In the genomic region with DNA sequence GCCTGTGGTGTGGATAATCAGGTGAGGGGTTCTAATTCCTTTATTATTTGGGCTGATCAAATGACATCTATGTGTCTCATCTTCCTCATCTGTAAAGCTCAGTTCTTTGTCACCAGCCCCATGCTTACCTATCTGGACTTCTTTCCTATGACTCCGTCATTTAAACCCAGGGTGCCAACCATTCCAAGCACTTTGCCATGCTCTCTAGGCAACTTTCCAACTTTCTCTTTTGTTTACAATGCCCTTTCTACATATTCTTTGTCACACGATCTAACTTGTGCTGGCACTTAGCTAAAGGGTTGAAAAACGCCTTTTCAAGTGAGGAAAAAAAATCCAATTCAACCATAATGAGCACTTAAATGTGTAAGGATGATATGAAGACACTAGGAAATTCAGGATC, we compare ENCODE assay signal across 2 cellular contexts.
TF ChIP-seq lines count a peak whose summit lies in the region.

No MANE protein-coding gene starts in this region.

TF ChIP-seq in liver, 16 proteins besides CTCF, POLR2A, EP300 and RAD21:
- TF ChIP-seq TAF1 (conservative IDR thresholded peaks at IDR 0.05) = no peak
- peak; percentile 66 for TF ChIP-seq FOXA1 (IDR thresholded peaks at IDR 0.05)
- TF ChIP-seq, protein P1, sequence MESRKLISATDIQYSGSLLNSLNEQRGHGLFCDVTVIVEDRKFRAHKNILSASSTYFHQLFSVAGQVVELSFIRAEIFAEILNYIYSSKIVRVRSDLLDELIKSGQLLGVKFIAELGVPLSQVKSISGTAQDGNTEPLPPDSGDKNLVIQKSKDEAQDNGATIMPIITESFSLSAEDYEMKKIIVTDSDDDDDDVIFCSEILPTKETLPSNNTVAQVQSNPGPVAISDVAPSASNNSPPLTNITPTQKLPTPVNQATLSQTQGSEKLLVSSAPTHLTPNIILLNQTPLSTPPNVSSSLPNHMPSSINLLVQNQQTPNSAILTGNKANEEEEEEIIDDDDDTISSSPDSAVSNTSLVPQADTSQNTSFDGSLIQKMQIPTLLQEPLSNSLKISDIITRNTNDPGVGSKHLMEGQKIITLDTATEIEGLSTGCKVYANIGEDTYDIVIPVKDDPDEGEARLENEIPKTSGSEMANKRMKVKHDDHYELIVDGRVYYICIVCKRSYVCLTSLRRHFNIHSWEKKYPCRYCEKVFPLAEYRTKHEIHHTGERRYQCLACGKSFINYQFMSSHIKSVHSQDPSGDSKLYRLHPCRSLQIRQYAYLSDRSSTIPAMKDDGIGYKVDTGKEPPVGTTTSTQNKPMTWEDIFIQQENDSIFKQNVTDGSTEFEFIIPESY (IDR thresholded peaks at IDR 0.05) = no peak
- TF ChIP-seq MAX (IDR thresholded peaks at IDR 0.05) = no peak
- TF ChIP-seq NR2F2 (IDR thresholded peaks at IDR 0.05) = no peak
- TF ChIP-seq RXRA (IDR thresholded peaks at IDR 0.05) = peak in 1 of 2 donors; percentile 24
- TF ChIP-seq HNF4A (conservative IDR thresholded peaks at IDR 0.05) = peak; percentile 21 to 53
- no peak for TF ChIP-seq REST (IDR thresholded peaks at IDR 0.05)
- TF ChIP-seq GABPA (IDR thresholded peaks at IDR 0.05 in 1 of 2, conservative IDR thresholded peaks at IDR 0.05 in 1 of 2) = no peak
- TF ChIP-seq FOXA2 (IDR thresholded peaks at IDR 0.05) = peak; percentile 71
- no peak for TF ChIP-seq ATF3 (IDR thresholded peaks at IDR 0.05)
- peak; percentile 59 for TF ChIP-seq YY1 (IDR thresholded peaks at IDR 0.05)
- no peak for TF ChIP-seq EGR1 (IDR thresholded peaks at IDR 0.05; ENCODE audit: low read depth in 2 of 2)
- peak in 1 of 2 donors; percentile 22 for TF ChIP-seq JUND (IDR thresholded peaks at IDR 0.05)
- no peak for TF ChIP-seq HNF4G (IDR thresholded peaks at IDR 0.05)
- no peak for TF ChIP-seq SP1 (IDR thresholded peaks at IDR 0.05)

TF ChIP-seq in HepG2, 621 proteins besides CTCF, POLR2A, EP300 and RAD21:
- TF ChIP-seq IKZF4 (CRISPR knock-in tag; IDR thresholded peaks at IDR 0.05; ENCODE audit: borderline replicate concordance, low read depth, not compliant biosample characterization) (no peak), SIX4 (CRISPR knock-in tag; IDR thresholded peaks at IDR 0.05) (no peak), ZNF841 (CRISPR knock-in tag; IDR thresholded peaks at IDR 0.05; ENCODE audit: borderline replicate concordance) (no peak), KLF6 (CRISPR knock-in tag; IDR thresholded peaks at IDR 0.05) (no peak), ZNF772 (CRISPR knock-in tag; IDR thresholded peaks at IDR 0.05) (no peak), HOXA7 (CRISPR knock-in tag; IDR thresholded peaks at IDR 0.05) (no peak), AGO2 (optimal IDR thresholded peaks at IDR 0.05; ENCODE audit: low read depth, low read length) (no peak), NCOA1 (CRISPR knock-in tag; IDR thresholded peaks at IDR 0.05) (no peak), TRIM22 (IDR thresholded peaks at IDR 0.05) (no peak), ASH2L (IDR thresholded peaks at IDR 0.05; ENCODE audit: insufficient read length, low read depth, low read length) (no peak), ZNF263 (CRISPR knock-in tag; IDR thresholded peaks at IDR 0.05) (no peak), SRSF4 (IDR thresholded peaks at IDR 0.05; ENCODE audit: low read depth, low read length, poor library complexity, severe bottlenecking) (no peak), NONO (IDR thresholded peaks at IDR 0.05) (no peak), NONO (CRISPR knock-in tag; conservative IDR thresholded peaks at IDR 0.05) (no peak), ZNF431 (CRISPR knock-in tag; IDR thresholded peaks at IDR 0.05; ENCODE audit: borderline replicate concordance, low read depth) (no peak)
- TF ChIP-seq, protein P2, sequence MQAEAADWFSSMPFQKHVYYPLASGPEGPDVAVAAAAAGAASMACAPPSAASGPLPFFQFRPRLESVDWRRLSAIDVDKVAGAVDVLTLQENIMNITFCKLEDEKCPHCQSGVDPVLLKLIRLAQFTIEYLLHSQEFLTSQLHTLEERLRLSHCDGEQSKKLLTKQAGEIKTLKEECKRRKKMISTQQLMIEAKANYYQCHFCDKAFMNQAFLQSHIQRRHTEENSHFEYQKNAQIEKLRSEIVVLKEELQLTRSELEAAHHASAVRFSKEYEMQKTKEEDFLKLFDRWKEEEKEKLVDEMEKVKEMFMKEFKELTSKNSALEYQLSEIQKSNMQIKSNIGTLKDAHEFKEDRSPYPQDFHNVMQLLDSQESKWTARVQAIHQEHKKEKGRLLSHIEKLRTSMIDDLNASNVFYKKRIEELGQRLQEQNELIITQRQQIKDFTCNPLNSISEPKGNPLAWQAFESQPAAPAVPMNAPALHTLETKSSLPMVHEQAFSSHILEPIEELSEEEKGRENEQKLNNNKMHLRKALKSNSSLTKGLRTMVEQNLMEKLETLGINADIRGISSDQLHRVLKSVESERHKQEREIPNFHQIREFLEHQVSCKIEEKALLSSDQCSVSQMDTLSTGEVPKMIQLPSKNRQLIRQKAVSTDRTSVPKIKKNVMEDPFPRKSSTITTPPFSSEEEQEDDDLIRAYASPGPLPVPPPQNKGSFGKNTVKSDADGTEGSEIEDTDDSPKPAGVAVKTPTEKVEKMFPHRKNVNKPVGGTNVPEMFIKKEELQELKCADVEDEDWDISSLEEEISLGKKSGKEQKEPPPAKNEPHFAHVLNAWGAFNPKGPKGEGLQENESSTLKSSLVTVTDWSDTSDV (CRISPR knock-in tag; IDR thresholded peaks at IDR 0.05) = no peak
- TF ChIP-seq, protein P3, sequence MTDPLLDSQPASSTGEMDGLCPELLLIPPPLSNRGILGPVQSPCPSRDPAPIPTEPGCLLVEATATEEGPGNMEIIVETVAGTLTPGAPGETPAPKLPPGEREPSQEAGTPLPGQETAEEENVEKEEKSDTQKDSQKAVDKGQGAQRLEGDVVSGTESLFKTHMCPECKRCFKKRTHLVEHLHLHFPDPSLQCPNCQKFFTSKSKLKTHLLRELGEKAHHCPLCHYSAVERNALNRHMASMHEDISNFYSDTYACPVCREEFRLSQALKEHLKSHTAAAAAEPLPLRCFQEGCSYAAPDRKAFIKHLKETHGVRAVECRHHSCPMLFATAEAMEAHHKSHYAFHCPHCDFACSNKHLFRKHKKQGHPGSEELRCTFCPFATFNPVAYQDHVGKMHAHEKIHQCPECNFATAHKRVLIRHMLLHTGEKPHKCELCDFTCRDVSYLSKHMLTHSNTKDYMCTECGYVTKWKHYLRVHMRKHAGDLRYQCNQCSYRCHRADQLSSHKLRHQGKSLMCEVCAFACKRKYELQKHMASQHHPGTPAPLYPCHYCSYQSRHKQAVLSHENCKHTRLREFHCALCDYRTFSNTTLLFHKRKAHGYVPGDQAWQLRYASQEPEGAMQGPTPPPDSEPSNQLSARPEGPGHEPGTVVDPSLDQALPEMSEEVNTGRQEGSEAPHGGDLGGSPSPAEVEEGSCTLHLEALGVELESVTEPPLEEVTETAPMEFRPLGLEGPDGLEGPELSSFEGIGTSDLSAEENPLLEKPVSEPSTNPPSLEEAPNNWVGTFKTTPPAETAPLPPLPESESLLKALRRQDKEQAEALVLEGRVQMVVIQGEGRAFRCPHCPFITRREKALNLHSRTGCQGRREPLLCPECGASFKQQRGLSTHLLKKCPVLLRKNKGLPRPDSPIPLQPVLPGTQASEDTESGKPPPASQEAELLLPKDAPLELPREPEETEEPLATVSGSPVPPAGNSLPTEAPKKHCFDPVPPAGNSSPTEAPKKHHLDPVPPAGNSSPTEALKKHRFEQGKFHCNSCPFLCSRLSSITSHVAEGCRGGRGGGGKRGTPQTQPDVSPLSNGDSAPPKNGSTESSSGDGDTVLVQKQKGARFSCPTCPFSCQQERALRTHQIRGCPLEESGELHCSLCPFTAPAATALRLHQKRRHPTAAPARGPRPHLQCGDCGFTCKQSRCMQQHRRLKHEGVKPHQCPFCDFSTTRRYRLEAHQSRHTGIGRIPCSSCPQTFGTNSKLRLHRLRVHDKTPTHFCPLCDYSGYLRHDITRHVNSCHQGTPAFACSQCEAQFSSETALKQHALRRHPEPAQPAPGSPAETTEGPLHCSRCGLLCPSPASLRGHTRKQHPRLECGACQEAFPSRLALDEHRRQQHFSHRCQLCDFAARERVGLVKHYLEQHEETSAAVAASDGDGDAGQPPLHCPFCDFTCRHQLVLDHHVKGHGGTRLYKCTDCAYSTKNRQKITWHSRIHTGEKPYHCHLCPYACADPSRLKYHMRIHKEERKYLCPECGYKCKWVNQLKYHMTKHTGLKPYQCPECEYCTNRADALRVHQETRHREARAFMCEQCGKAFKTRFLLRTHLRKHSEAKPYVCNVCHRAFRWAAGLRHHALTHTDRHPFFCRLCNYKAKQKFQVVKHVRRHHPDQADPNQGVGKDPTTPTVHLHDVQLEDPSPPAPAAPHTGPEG (CRISPR knock-in tag; IDR thresholded peaks at IDR 0.05) = no peak
- TF ChIP-seq, protein P4, sequence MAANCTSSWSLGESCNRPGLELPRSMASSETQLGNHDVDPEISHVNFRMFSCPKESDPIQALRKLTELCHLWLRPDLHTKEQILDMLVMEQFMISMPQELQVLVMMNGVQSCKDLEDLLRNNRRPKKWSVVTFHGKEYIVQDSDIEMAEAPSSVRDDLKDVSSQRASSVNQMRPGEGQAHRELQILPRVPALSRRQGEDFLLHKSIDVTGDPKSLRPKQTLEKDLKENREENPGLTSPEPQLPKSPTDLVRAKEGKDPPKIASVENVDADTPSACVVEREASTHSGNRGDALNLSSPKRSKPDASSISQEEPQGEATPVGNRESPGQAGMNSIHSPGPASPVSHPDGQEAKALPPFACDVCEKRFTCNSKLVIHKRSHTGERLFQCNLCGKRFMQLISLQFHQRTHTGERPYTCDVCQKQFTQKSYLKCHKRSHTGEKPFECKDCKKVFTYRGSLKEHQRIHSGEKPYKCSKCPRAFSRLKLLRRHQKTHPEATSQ (CRISPR knock-in tag; IDR thresholded peaks at IDR 0.05; ENCODE audit: borderline replicate concordance) = no peak
